ENCODE assay signal across 9 cellular contexts in the genomic region with DNA sequence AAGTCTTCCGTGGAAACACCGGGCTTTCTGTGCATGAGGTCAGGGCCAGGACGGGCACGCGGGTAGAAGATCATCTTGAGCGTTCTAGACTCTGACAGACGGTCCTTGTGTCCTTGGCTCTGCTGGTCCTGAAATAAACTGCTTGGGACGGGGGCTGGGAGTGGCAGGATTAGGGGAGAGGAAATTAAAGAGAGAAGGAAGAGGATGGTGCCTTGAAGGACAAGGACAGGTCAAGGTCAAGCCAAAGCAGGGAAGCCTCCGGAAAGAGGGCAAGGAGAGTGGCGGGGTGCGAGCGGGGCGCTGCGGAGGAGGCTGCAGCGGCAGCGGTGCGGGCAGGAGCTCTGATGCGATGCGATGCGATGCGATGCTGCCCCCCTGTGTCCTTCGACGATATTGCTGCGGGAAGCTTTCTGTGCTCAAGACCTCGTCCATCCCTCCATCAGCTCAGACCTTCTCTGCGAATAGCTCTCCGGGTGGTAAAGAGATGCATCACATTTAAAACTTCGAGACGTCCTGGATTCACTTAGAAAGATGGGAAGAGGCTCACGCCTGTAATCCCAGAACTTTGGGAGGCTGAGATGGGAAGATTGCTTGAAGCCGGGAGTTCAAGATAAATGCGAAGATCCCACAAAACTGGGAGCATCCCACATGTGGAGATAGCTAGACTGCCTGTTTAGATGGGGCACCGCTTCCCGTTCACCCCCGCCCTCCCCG.
DNase-seq lines count a peak whose midpoint lies in the region; ATAC-seq, FAIRE-seq and TF ChIP-seq lines count a peak whose summit lies in the region.
"Had no signal": no experiment of that assay in that cellular context is flagged by ENCODE, and none has a peak within 500 bp of the region (broad histone marks: within the 10 kb centered on the region; RNA-seq: fewer than 3 reads in every experiment).

No MANE protein-coding gene starts in this region.

- H3F3A ChIP-seq in OCI-LY1 (ENCODE audit: insufficient read depth, low read length): no peaks in the 10 kb centered on the region

- TF ChIP-seq CTCF in A549 (IDR thresholded peaks at IDR 0.05): peak; percentile 52
- TF ChIP-seq CTCF in OCI-LY1 (IDR thresholded peaks at IDR 0.05; ENCODE audit: low read length): peak; percentile 45; the same call in 1 of the 2 replicates
- peak; percentile 70 to 78 (median 70); a peak in 5 of 6 replicates for TF ChIP-seq CTCF in K562 (IDR thresholded peaks at IDR 0.05 in 2 of 3, conservative IDR thresholded peaks at IDR 0.05 in 1 of 3; ENCODE audit: insufficient read depth in 2 of 3, low read depth in 1 of 3, low read length in 3 of 3)

- no peaks in the 10 kb centered on the region for H3K4me1 ChIP-seq in A549
- H3K4me1 ChIP-seq in OCI-LY1 (ENCODE audit: insufficient read depth, low read length, severe bottlenecking): no peaks in the 10 kb centered on the region
- H3K4me1 ChIP-seq in K562 (replicated peaks in 1 of 2; ENCODE audit: control insufficient read depth in 2 of 2, insufficient read depth in 2 of 2, low read length in 2 of 2): no peaks in the 10 kb centered on the region

- no TSS peak for BruUV-seq in K562 (replicated peaks; lab: Mats Ljungman, UMichigan)

- intact Hi-C loops in K562 (cut with micrococcal nuclease): loop anchor here (5.0 to 10.0 kb wide), 2 partner anchors 102 to 829 kb away; no protein-coding TSS in a partner anchor

- TF ChIP-seq EP300 in A549 (IDR thresholded peaks at IDR 0.05): no peak
- no peak for TF ChIP-seq EP300 in K562 (IDR thresholded peaks at IDR 0.05; ENCODE audit: low read length)

- no peaks in the 10 kb centered on the region for H3K9me2 ChIP-seq in OCI-LY1 (ENCODE audit: low read depth, low read length)

- H3K79me2 ChIP-seq in OCI-LY1 (ENCODE audit: insufficient read depth, low read length): no peaks in the 10 kb centered on the region
- no peaks in the 10 kb centered on the region for H3K79me2 ChIP-seq in K562 (ENCODE audit: control insufficient read depth, insufficient read depth, low read length)

- H3K9ac ChIP-seq in OCI-LY1 (ENCODE audit: low read length) (no peak overlapping the region), K562 (ENCODE audit: insufficient read depth in 1 of 2, low read depth in 2 of 2, low read length in 2 of 2) (no peak overlapping the region)

- TF ChIP-seq POLR2A in A549 (IDR thresholded peaks at IDR 0.05; ENCODE audit: low read length) (no peak), GM12891 (IDR thresholded peaks at IDR 0.05; ENCODE audit: low read depth, low read length) (no peak), K562 (conservative IDR thresholded peaks at IDR 0.05) (no peak)

- H3K9me3 ChIP-seq in A549 (no peaks in the 10 kb centered on the region), OCI-LY1 (ENCODE audit: low read length) (no peaks in the 10 kb centered on the region), K562 (replicated peaks; ENCODE audit: control insufficient read depth, insufficient read depth, low read depth, low read length) (no peaks in the 10 kb centered on the region)

- in situ Hi-C loops in K562 (cut with MboI): no loop called here

- POLR2A ChIA-PET in A549 (lab: Yijun Ruan, JAX) (no interaction called here), K562 (lab: Yijun Ruan, JAX) (interaction anchor here (0.9 kb wide), 1 partner anchor 99 kb away, joined by 3 read pairs; no protein-coding TSS in a partner anchor)

- H3K27ac ChIP-seq in A549: no peak overlapping the region
- no peak overlapping the region for H3K27ac ChIP-seq in OCI-LY1 (ENCODE audit: low read depth, low read length, poor library complexity, severe bottlenecking)
- no peak overlapping the region for H3K27ac ChIP-seq in K562 (ENCODE audit: extremely low read depth, low read depth, low read length)
- H3K27ac ChIP-seq: epithelial cell of prostate had no signal

- no peak overlapping the region for H3K4me3 ChIP-seq in A549
- H3K4me3 ChIP-seq in OCI-LY1 (ENCODE audit: low read depth, low read length, poor library complexity, severe bottlenecking): no peak overlapping the region
- H3K4me3 ChIP-seq in K562: no peak overlapping the region

- H4K20me1 ChIP-seq in OCI-LY1 (ENCODE audit: insufficient read depth, low read length): no peaks in the 10 kb centered on the region
- peaks cover 2% of the 10 kb centered on the region; the same call in 1 of the 2 replicates for H4K20me1 ChIP-seq in K562 (replicated peaks; ENCODE audit: control insufficient read depth, insufficient read depth, low read length)

- peaks cover 4% of the 10 kb centered on the region for H3K9me1 ChIP-seq in K562 (ENCODE audit: control insufficient read depth, insufficient read depth, low read length)

- H3K36me3 ChIP-seq in OCI-LY1 (ENCODE audit: insufficient read depth, low read length) (no peaks in the 10 kb centered on the region), K562 (ENCODE audit: control insufficient read depth, insufficient read depth, low read length) (no peaks in the 10 kb centered on the region)

- WGBS in A549 (ENCODE audit: missing lambda C conversion rate): 8% methylated on average over 35 of the region's 36 CpGs
- WGBS in K562 (ENCODE audit: insufficient coverage, low coverage, missing lambda C conversion rate): 2% methylated on average over 34 of the region's 36 CpGs

- no peaks in the 10 kb centered on the region for H3K27me3 ChIP-seq in OCI-LY1 (ENCODE audit: insufficient read depth, low read length)
- peaks cover 20 to 60% of the 10 kb centered on the region in 2 experiments; a peak in 4 of 5 replicates for H3K27me3 ChIP-seq in K562 (ENCODE audit: control insufficient read depth in 2 of 2, insufficient read depth in 2 of 2, low read length in 2 of 2)

- no peak for FAIRE-seq in A549 (lab: Jason Lieb, UNC)
- peak; percentile 65 for FAIRE-seq in GM12891 (lab: Jason Lieb, UNC)
- peak; percentile 69 for FAIRE-seq in K562 (lab: Jason Lieb, UNC)

- no peak overlapping the region for H2AFZ ChIP-seq in OCI-LY1 (ENCODE audit: low read length)
- H2AFZ ChIP-seq in K562 (ENCODE audit: low read depth, low read length): no peak overlapping the region

- CTCF ChIA-PET in A549 (lab: Yijun Ruan, JAX): interaction anchor here (0.6 to 2.6 kb wide), 14 partner anchors 8 to 1275 kb away, joined by 3 to 14 read pairs (median 3); no protein-coding TSS in a partner anchor
- CTCF ChIA-PET in K562 (lab: Yijun Ruan, JAX; ENCODE audit: low intra/inter-chr PET ratio): interaction anchor here (0.7 to 1.2 kb wide), 2 partner anchors 821 to 861 kb away, joined by 3 to 7 read pairs; no protein-coding TSS in a partner anchor

- ATAC-seq in A549 (peak; percentile 91 to 97), HG03460 (IDR thresholded peaks at IDR 0.05; ENCODE audit: unreplicated experiment) (peak; percentile 71), K562 (peak; percentile 98)

- H3K4me2 ChIP-seq in A549 (peak overlapping the region; percentile 34; the same call in 2 of the 3 replicates), OCI-LY1 (ENCODE audit: low read length) (no peak overlapping the region), K562 (ENCODE audit: insufficient read depth, low read length) (no peak overlapping the region)

- DNase-seq in A549 (ENCODE audit: low read depth in 1 of 2, low spot score in 1 of 2) (peak; percentile 56 to 60), GM12891 (ENCODE audit: insufficient read length, low spot score) (peak; percentile 60), K562 (ENCODE audit: extremely low read depth in 1 of 4, low spot score in 3 of 4) (peak; percentile 70 to 76 (median 72)), iris pigment epithelial cell (ENCODE audit: low read depth) (peak; percentile 45), T1000 (lab: John Stamatoyannopoulos, UW) (no peak)
- DNase-seq in stimulated activated CD4-positive, alpha-beta T cell treated with anti-CD3 and anti-CD28 coated beads, Interleukin-4, amount 100 ng/mL, for 24 hours: peak; percentile 4

- TF ChIP-seq RAD21 in A549 (conservative IDR thresholded peaks at IDR 0.05 in 1 of 2, IDR thresholded peaks at IDR 0.05 in 1 of 2): peak; percentile 62 to 63
- TF ChIP-seq RAD21 in K562 (CRISPR knock-in tag; conservative IDR thresholded peaks at IDR 0.05 in 1 of 2, IDR thresholded peaks at IDR 0.05 in 1 of 2): peak; percentile 38 to 73

TF ChIP-seq in A549, 52 proteins besides CTCF, POLR2A, EP300 and RAD21:
- TF ChIP-seq SMC3 (IDR thresholded peaks at IDR 0.05) (peak; percentile 36; the same call in 1 of the 3 replicates), FOSB (CRISPR knock-in tag; IDR thresholded peaks at IDR 0.05) (no peak)

TF ChIP-seq in GM12891, 5 proteins besides CTCF, POLR2A, EP300 and RAD21:
- no peak for TF ChIP-seq PAX5 (IDR thresholded peaks at IDR 0.05; ENCODE audit: insufficient read depth, low read length, severe bottlenecking)
- no peak for TF ChIP-seq TAF1 (IDR thresholded peaks at IDR 0.05; ENCODE audit: low read depth, low read length)
- no peak for TF ChIP-seq POLR2AphosphoS5 (IDR thresholded peaks at IDR 0.05; ENCODE audit: low read depth, low read length)

TF ChIP-seq in K562, 482 proteins besides CTCF, POLR2A, EP300 and RAD21 (continues in another document):
- no peak for TF ChIP-seq JUN (IDR thresholded peaks at IDR 0.05; ENCODE audit: borderline replicate concordance, low read depth, low read length)
- TF ChIP-seq JUN (CRISPR knock-in tag; IDR thresholded peaks at IDR 0.05; ENCODE audit: borderline replicate concordance): no peak
- no peak for TF ChIP-seq ARHGAP35 (IDR thresholded peaks at IDR 0.05; ENCODE audit: partially characterized antibody)
- peak; percentile 40; the same call in 1 of the 2 replicates for TF ChIP-seq CREM (IDR thresholded peaks at IDR 0.05; ENCODE audit: low read depth)
- TF ChIP-seq, protein P1, sequence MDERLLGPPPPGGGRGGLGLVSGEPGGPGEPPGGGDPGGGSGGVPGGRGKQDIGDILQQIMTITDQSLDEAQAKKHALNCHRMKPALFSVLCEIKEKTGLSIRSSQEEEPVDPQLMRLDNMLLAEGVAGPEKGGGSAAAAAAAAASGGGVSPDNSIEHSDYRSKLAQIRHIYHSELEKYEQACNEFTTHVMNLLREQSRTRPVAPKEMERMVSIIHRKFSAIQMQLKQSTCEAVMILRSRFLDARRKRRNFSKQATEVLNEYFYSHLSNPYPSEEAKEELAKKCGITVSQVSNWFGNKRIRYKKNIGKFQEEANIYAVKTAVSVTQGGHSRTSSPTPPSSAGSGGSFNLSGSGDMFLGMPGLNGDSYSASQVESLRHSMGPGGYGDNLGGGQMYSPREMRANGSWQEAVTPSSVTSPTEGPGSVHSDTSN (CRISPR knock-in tag; IDR thresholded peaks at IDR 0.05; ENCODE audit: low read depth): no peak
- TF ChIP-seq, protein P1 (tag; conservative IDR thresholded peaks at IDR 0.05; ENCODE audit: low read depth): no peak
